ENCODE assay signal across 19 cellular contexts in genomic region chr15:98282656-98283332, GRCh38.
"Had no signal": no experiment of that assay in that cellular context is flagged by ENCODE, and none has a peak within 500 bp of the region (broad histone marks: within the 10 kb centered on the region; RNA-seq: fewer than 3 reads in every experiment).

No MANE protein-coding gene starts in this region.

- DNase-seq: activated CD4-positive, alpha-beta T cell treated with anti-CD3 and anti-CD28 coated beads, Interleukin-2, amount 50 U/mL, for 1 hour; activated CD8-positive, alpha-beta memory T cell treated with anti-CD3 and anti-CD28 coated beads, Interleukin-2, amount 50 U/mL, for 4 hours; activated naive CD4-positive, alpha-beta T cell treated with anti-CD3 and anti-CD28 coated beads for 36 hours; activated T-cell treated with anti-CD3 and anti-CD28 coated beads, Interleukin-2, amount 50 U/mL, for 4 hours; body of pancreas; effector memory CD8-positive, alpha-beta T cell; foreskin fibroblast; glutamatergic neuron; hippocampal formation; left colon; stimulated activated CD4-positive, alpha-beta T cell treated with anti-CD3 and anti-CD28 coated beads, Interleukin-2, amount 100 ng/mL, for 24 hours; stimulated activated naive CD4-positive, alpha-beta T cell treated with Interleukin-2 at 50 U/mL for 16 hours; T-helper 9 cell; thyroid gland had no signal

- H3K4me3 ChIP-seq: body of pancreas, lung, prostate gland, right atrium auricular region, thyroid gland had no signal

- H3K27me3 ChIP-seq: body of pancreas, right atrium auricular region, thyroid gland had no signal

- ATAC-seq: activated CD4-positive, CD25-positive, alpha-beta regulatory T cell treated with anti-CD3 and anti-CD28 coated beads, Interleukin-2, amount 50 U/mL, for 24 hours; activated T-cell treated with anti-CD3 and anti-CD28 coated beads, Interleukin-2, amount 50 U/mL, for 4 hours; body of pancreas; effector memory CD8-positive, alpha-beta T cell; left colon had no signal

- H3K4me1 ChIP-seq: body of pancreas, prostate gland, right atrium auricular region, thyroid gland had no signal

- H3K27ac ChIP-seq: body of pancreas, epithelial cell of prostate, prostate gland, right atrium auricular region, thyroid gland had no signal

- H3K9me3 ChIP-seq: body of pancreas, prostate gland, right atrium auricular region, thyroid gland had no signal

- H3K36me3 ChIP-seq: prostate gland, right atrium auricular region, thyroid gland had no signal
